8 cellular contexts compared by ENCODE assay signal in genomic region chr3:52471371-52472238, GRCh38. TPM values are rescaled to one million over a fixed set of nuclear protein-coding genes. Genes with fewer than 3 reads are reported as not detected.
A peak's percentile ranks its signal among the peaks of the same experiment; 100 is the strongest.
DNase-seq lines count a peak whose midpoint lies in the region; ATAC-seq and TF ChIP-seq lines count a peak whose summit lies in the region.

No MANE protein-coding gene starts in this region.

- no peaks in the 10 kb centered on the region for H3K79me2 ChIP-seq in trophoblast cell (ENCODE audit: control insufficient read depth, insufficient read depth, low read length, poor library complexity)

- no peak overlapping the region for H3K4me3 ChIP-seq in BE2C (ENCODE audit: low read depth, low read length)
- H3K4me3 ChIP-seq in HFF-Myc (replicated peaks; ENCODE audit: low read depth, low read length): no peak overlapping the region
- H3K4me3 ChIP-seq in trophoblast cell (ENCODE audit: low read depth, low read length): no peak overlapping the region

- no peak for ATAC-seq in HG03457 (IDR thresholded peaks at IDR 0.05; ENCODE audit: unreplicated experiment)
- ATAC-seq in GM18861 (IDR thresholded peaks at IDR 0.05; ENCODE audit: unreplicated experiment): no peak
- no peak for ATAC-seq in GM21447 (IDR thresholded peaks at IDR 0.05; ENCODE audit: unreplicated experiment)

- no peak overlapping the region for H4K8ac ChIP-seq in trophoblast cell (ENCODE audit: low read depth, low read length)

- H3K36me3 ChIP-seq in BE2C: peaks cover 13% of the 10 kb centered on the region
- peaks cover 56 to 64% of the 10 kb centered on the region in 2 experiments for H3K36me3 ChIP-seq in trophoblast cell (ENCODE audit: control insufficient read depth in 1 of 2, insufficient read depth in 2 of 2, low read length in 2 of 2)

- WGBS in trophoblast cell (ENCODE audit: extremely low coverage, insufficient coverage, insufficient read length): no CpG with 5 or more reads among the region's 26 CpGs

- H3K4me1 ChIP-seq in BE2C (no peaks in the 10 kb centered on the region), trophoblast cell (ENCODE audit: control insufficient read depth in 1 of 2, insufficient read depth in 2 of 2, low read length in 2 of 2) (no peaks in the 10 kb centered on the region)

- DNase-seq in BE2C: peak; percentile 65
- no peak for DNase-seq in HFF-Myc (ENCODE audit: extremely low read depth, low read depth)
- peak; percentile 48 to 52 for DNase-seq in activated CD4-positive, alpha-beta T cell treated with anti-CD3 and anti-CD28 coated beads, Interleukin-2, amount 50 U/mL, for 48 hours
- peak; percentile 53 for DNase-seq in globus pallidus (ENCODE audit: low spot score)
- DNase-seq in trophoblast cell: peak; percentile 24 to 65

- H2AFZ ChIP-seq in trophoblast cell (ENCODE audit: insufficient read depth, low read length, poor library complexity): no peak overlapping the region

- H3K18ac ChIP-seq in trophoblast cell (ENCODE audit: low read length): no peak overlapping the region

- H3K23ac ChIP-seq in trophoblast cell (ENCODE audit: low read length): no peak overlapping the region

- H2BK120ac ChIP-seq in trophoblast cell (ENCODE audit: insufficient read depth, low read length, poor library complexity): no peak overlapping the region

- H2BK5ac ChIP-seq in trophoblast cell (ENCODE audit: low read depth, low read length, poor library complexity): no peak overlapping the region

- no peak overlapping the region for H3K4me2 ChIP-seq in trophoblast cell (ENCODE audit: low read length)

- H3K27me3 ChIP-seq in BE2C (no peaks in the 10 kb centered on the region), trophoblast cell (ENCODE audit: insufficient read depth, low read length) (no peaks in the 10 kb centered on the region)

- no peak overlapping the region for H4K12ac ChIP-seq in trophoblast cell (ENCODE audit: low read depth, low read length)

- H4K91ac ChIP-seq in trophoblast cell (ENCODE audit: low read depth, low read length): no peak overlapping the region

- H3K9ac ChIP-seq in trophoblast cell (ENCODE audit: low read length): no peak overlapping the region

- H3K4ac ChIP-seq in trophoblast cell (ENCODE audit: low read depth, low read length): no peak overlapping the region

- H2BK12ac ChIP-seq in trophoblast cell (ENCODE audit: low read length): no peak overlapping the region

- H3K79me1 ChIP-seq in trophoblast cell (ENCODE audit: low read length): no peaks in the 10 kb centered on the region

- no peaks in the 10 kb centered on the region for H3K9me3 ChIP-seq in BE2C
- H3K9me3 ChIP-seq in trophoblast cell (ENCODE audit: insufficient read depth, low read depth, low read length): no peaks in the 10 kb centered on the region

- no peak overlapping the region for H3K27ac ChIP-seq in trophoblast cell (ENCODE audit: low read depth, low read length)

- H3K14ac ChIP-seq in trophoblast cell (ENCODE audit: low read length): no peak overlapping the region

- peak; percentile 66 for TF ChIP-seq CTCF in BE2C (IDR thresholded peaks at IDR 0.05; ENCODE audit: low read depth, low read length)
- TF ChIP-seq CTCF in HFF-Myc (IDR thresholded peaks at IDR 0.05; ENCODE audit: low read depth, low read length, missing control alignments): peak; percentile 62

- no peak overlapping the region for H2AK5ac ChIP-seq in trophoblast cell (ENCODE audit: low read length)

RNA-seq across cellular contexts. Expression of gene NISCH, which starts 16.2 kb away (rescaled TPM):
- polyA plus RNA-seq in BE2C (2012; ENCODE audit: insufficient read depth, insufficient read length, low read depth): 58.7 TPM
- polyA plus RNA-seq in trophoblast cell (2013): 52.2 and 53.5 TPM in 2 replicates

RNA-seq across cellular contexts. Expression of gene TNNC1, which starts 17.8 kb away (rescaled TPM):
- 0.83 TPM for polyA plus RNA-seq in BE2C (2012; ENCODE audit: insufficient read depth, insufficient read length, low read depth)
- 5.7 and 6.0 TPM in 2 replicates for polyA plus RNA-seq in trophoblast cell (2013)

RNA-seq across cellular contexts. Expression of gene STAB1, which starts 23.5 kb away (rescaled TPM):
- not detected for polyA plus RNA-seq in BE2C (2012; ENCODE audit: insufficient read depth, insufficient read length, low read depth)
- 0.14 and 0.19 TPM in 2 replicates for polyA plus RNA-seq in trophoblast cell (2013)

RNA-seq across cellular contexts. Expression of gene SEMA3G, which starts 26.7 kb away (rescaled TPM):
- 19.0 TPM for polyA plus RNA-seq in BE2C (2012; ENCODE audit: insufficient read depth, insufficient read length, low read depth)
- 1.1 TPM in 2 replicates for polyA plus RNA-seq in trophoblast cell (2013)
